18 cellular contexts compared by ENCODE assay signal in the genomic region with DNA sequence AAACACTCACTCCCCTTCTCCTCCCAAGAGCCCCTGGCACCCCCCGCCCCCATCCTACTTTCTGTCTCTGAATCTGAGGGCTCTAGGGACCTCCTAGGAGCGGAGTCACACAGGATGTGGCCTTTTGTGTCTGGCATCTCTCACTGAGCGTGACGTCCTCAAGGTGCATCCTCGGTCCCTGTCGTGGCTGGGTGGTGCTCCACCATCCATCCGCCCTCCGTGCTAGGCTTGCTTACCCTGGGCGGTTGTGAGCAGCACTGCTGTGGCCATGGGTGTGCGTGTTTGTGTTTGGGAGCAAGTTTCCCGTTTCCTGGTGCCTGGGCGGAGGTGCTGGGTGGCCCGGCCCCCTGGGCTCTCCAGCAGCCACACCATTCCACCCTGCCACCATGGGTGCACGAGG. TPM values are rescaled to one million over a fixed set of nuclear protein-coding genes. Genes with fewer than 3 reads are reported as not detected.
DNase-seq lines count a peak whose midpoint lies in the region; ATAC-seq, FAIRE-seq and TF ChIP-seq lines count a peak whose summit lies in the region.
"Had no signal": no experiment of that assay in that cellular context is flagged by ENCODE, and none has a peak within 500 bp of the region (broad histone marks: within the 10 kb centered on the region; RNA-seq: fewer than 3 reads in every experiment).

No MANE protein-coding gene starts in this region.

- H3K9me3 Mint-ChIP-seq in activated CD8-positive, alpha-beta T cell treated with anti-CD3 and anti-CD28 coated beads, Interleukin-2, amount 10 ng/mL, durations not matched to agents 7 days and 5 days (ENCODE audit: insufficient read depth): no peaks in the 10 kb centered on the region
- H3K9me3 Mint-ChIP-seq in nephron progenitor cell: no peaks in the 10 kb centered on the region

- no peak for FAIRE-seq in pancreas (lab: Jason Lieb, UNC)

- intact Hi-C loops in pancreas (cut with DNase I) (loop anchor here in 1 of 3 donors (10.0 kb wide), 1 partner anchor 49 kb away; no protein-coding TSS in a partner anchor), left ventricle myocardium inferior (cut with micrococcal nuclease) (no loop called here)

- H3K4me2 ChIP-seq in DOHH2 (ENCODE audit: low read length): peak overlapping the region; percentile 39

- CTCF ChIA-PET in HEK293 (lab: Yijun Ruan, JAX): no interaction called here
- CTCF ChIA-PET in activated CD8-positive, alpha-beta T cell treated with anti-CD3 and anti-CD28 coated beads, Interleukin-2, amount 10 ng/mL, durations not matched to agents 7 days and 5 days (lab: Charles Lee): no interaction called here

- H3K27ac ChIP-seq in DOHH2 (ENCODE audit: low read depth, low read length) (peak overlapping the region; percentile 54), HEK293 (ENCODE audit: extremely low read depth, low read depth, low read length) (0 out of 2 replicates have a peak overlapping the region, but pooled peaks have one; percentile 1), pancreas (no peak overlapping the region), left ventricle myocardium inferior (replicated peaks) (no peak overlapping the region)
- H3K27ac ChIP-seq: prostate gland had no signal

- ATAC-seq in activated CD8-positive, alpha-beta T cell treated with anti-CD3 and anti-CD28 coated beads, Interleukin-2, amount 10 ng/mL, durations not matched to agents 7 days and 5 days: peak; percentile 63
- ATAC-seq in pancreas: no peak
- no peak for ATAC-seq in HG03095 (IDR thresholded peaks at IDR 0.05; ENCODE audit: unreplicated experiment)

- H3K27me3 Mint-ChIP-seq in activated CD8-positive, alpha-beta T cell treated with anti-CD3 and anti-CD28 coated beads, Interleukin-2, amount 10 ng/mL, durations not matched to agents 7 days and 5 days (ENCODE audit: low read depth): no peaks in the 10 kb centered on the region
- peaks cover 3% of the 10 kb centered on the region for H3K27me3 Mint-ChIP-seq in nephron progenitor cell (ENCODE audit: low read depth, poor library complexity)

- peak; percentile 57 for DNase-seq in activated CD8-positive, alpha-beta T cell treated with anti-CD3 and anti-CD28 coated beads, Interleukin-2, amount 10 ng/mL, durations not matched to agents 7 days and 5 days
- DNase-seq in nephron progenitor cell: no peak
- DNase-seq in pancreas: no peak
- DNase-seq in left ventricle myocardium inferior: no peak
- no peak for DNase-seq in NCI-H345 treated with DMSO at 0.1 percent for 48 hours (lab: John Stamatoyannopoulos, UW; ENCODE audit: unreplicated experiment)
- DNase-seq: anterior cingulate cortex; GDM1; mesendoderm; MV-4-11; NCI-H510A; RPMI8226; stimulated activated CD4-positive, alpha-beta T cell treated with anti-CD3 and anti-CD28 coated beads, Interleukin-2, amount 100 ng/mL, for 24 hours; stimulated activated naive CD4-positive, alpha-beta T cell had no signal

- peaks cover 10% of the 10 kb centered on the region for H3K4me1 Mint-ChIP-seq in activated CD8-positive, alpha-beta T cell treated with anti-CD3 and anti-CD28 coated beads, Interleukin-2, amount 10 ng/mL, durations not matched to agents 7 days and 5 days (ENCODE audit: low read depth)
- no peaks in the 10 kb centered on the region for H3K4me1 Mint-ChIP-seq in nephron progenitor cell

- H3F3A ChIP-seq in DOHH2 (ENCODE audit: control insufficient read depth, insufficient read depth): peaks cover 16% of the 10 kb centered on the region

- peaks cover 63% of the 10 kb centered on the region for H3K4me1 ChIP-seq in DOHH2 (ENCODE audit: control insufficient read depth, low read length)
- H3K4me1 ChIP-seq in HEK293 (ENCODE audit: control insufficient read depth, insufficient read depth, low read length): no peaks in the 10 kb centered on the region
- H3K4me1 ChIP-seq in pancreas: no peaks in the 10 kb centered on the region
- peaks cover 14% of the 10 kb centered on the region for H3K4me1 ChIP-seq in left ventricle myocardium inferior
- H3K4me1 ChIP-seq: prostate gland had no signal

- H3K36me3 Mint-ChIP-seq in activated CD8-positive, alpha-beta T cell treated with anti-CD3 and anti-CD28 coated beads, Interleukin-2, amount 10 ng/mL, durations not matched to agents 7 days and 5 days (ENCODE audit: low read depth): peaks cover 33% of the 10 kb centered on the region
- peaks cover 17% of the 10 kb centered on the region for H3K36me3 Mint-ChIP-seq in nephron progenitor cell (ENCODE audit: low read depth)

- H3K4me3 ChIP-seq in DOHH2 (ENCODE audit: low read length) (0 out of 2 replicates have a peak overlapping the region, but pooled peaks have one; percentile 4), HEK293 (ENCODE audit: low read depth, low read length) (no peak overlapping the region), pancreas (no peak overlapping the region), left ventricle myocardium inferior (no peak overlapping the region)
- H3K4me3 ChIP-seq: prostate gland had no signal

- TF ChIP-seq CTCF in DOHH2 (IDR thresholded peaks at IDR 0.05; ENCODE audit: low read depth, low read length, poor library complexity, severe bottlenecking): no peak
- TF ChIP-seq CTCF in HEK293 (tag by site-specific recombination; IDR thresholded peaks at IDR 0.05): no peak
- no peak for TF ChIP-seq CTCF in nephron progenitor cell (IDR thresholded peaks at IDR 0.05)
- TF ChIP-seq CTCF in pancreas (IDR thresholded peaks at IDR 0.05): no peak
- no peak for TF ChIP-seq CTCF in left ventricle myocardium inferior (IDR thresholded peaks at IDR 0.05; ENCODE audit: borderline replicate concordance)

- POLR2A ChIA-PET in HEK293 (lab: Yijun Ruan, JAX): no interaction called here
- POLR2A ChIA-PET in activated CD8-positive, alpha-beta T cell treated with anti-CD3 and anti-CD28 coated beads, Interleukin-2, amount 10 ng/mL, durations not matched to agents 7 days and 5 days (lab: Charles Lee): no interaction called here

- peaks cover 10% of the 10 kb centered on the region for H3K79me2 ChIP-seq in DOHH2 (ENCODE audit: control insufficient read depth, low read length)

- H3K9me3 ChIP-seq in DOHH2 (ENCODE audit: control insufficient read depth, insufficient read depth, low read length) (no peaks in the 10 kb centered on the region), HEK293 (ENCODE audit: control insufficient read depth, insufficient read depth, low read depth, low read length) (no peaks in the 10 kb centered on the region), pancreas (no peaks in the 10 kb centered on the region), left ventricle myocardium inferior (replicated peaks) (no peaks in the 10 kb centered on the region)
- H3K9me3 ChIP-seq: prostate gland had no signal

- H3K4me3 Mint-ChIP-seq in activated CD8-positive, alpha-beta T cell treated with anti-CD3 and anti-CD28 coated beads, Interleukin-2, amount 10 ng/mL, durations not matched to agents 7 days and 5 days: no peak overlapping the region
- no peak overlapping the region for H3K4me3 Mint-ChIP-seq in nephron progenitor cell

- H4K20me1 ChIP-seq in DOHH2 (ENCODE audit: control insufficient read depth, insufficient read depth, low read depth, low read length): 0 out of 2 replicates have a peak, but pooled peaks cover 3% of the 10 kb centered on the region

- 93 to 94% methylated on average over 14 of the region's 14 CpGs for WGBS in pancreas, 2 donors

- H3K36me3 ChIP-seq in DOHH2 (ENCODE audit: control insufficient read depth, low read length) (peaks cover 90% of the 10 kb centered on the region), HEK293 (ENCODE audit: control insufficient read depth in 2 of 2, insufficient read depth in 1 of 2, low read length in 2 of 2) (peaks cover 4 to 67% of the 10 kb centered on the region in 2 experiments; a peak in 2 of 3 replicates), pancreas (peaks cover 0 to 78% (median 4%) of the 10 kb centered on the region in 3 donors), left ventricle myocardium inferior (peaks cover 97% of the 10 kb centered on the region)

- H3K9me2 ChIP-seq in DOHH2 (replicated peaks; ENCODE audit: control insufficient read depth, low read length): no peaks in the 10 kb centered on the region

- H3K27ac Mint-ChIP-seq in activated CD8-positive, alpha-beta T cell treated with anti-CD3 and anti-CD28 coated beads, Interleukin-2, amount 10 ng/mL, durations not matched to agents 7 days and 5 days: peak overlapping the region; percentile 77
- peak overlapping the region; percentile 97 for H3K27ac Mint-ChIP-seq in nephron progenitor cell

- H3K27me3 ChIP-seq in DOHH2 (ENCODE audit: control insufficient read depth, low read length): no peaks in the 10 kb centered on the region
- no peaks in the 10 kb centered on the region for H3K27me3 ChIP-seq in pancreas
- H3K27me3 ChIP-seq in left ventricle myocardium inferior (ENCODE audit: low read depth): no peaks in the 10 kb centered on the region

TF ChIP-seq in HEK293, 187 proteins besides CTCF, POLR2A, EP300 and RAD21 (continues in another document):
- no peak for TF ChIP-seq ZNF214 (tag by site-specific recombination; IDR thresholded peaks at IDR 0.05; ENCODE audit: borderline replicate concordance)

RNA-seq across cellular contexts. Expression of a gene that starts 12.2 kb away (rescaled TPM):
- total RNA-seq in activated CD8-positive, alpha-beta T cell treated with anti-CD3 and anti-CD28 coated beads, Interleukin-2, amount 10 ng/mL, durations not matched to agents 7 days and 5 days: 10 to 100 TPM; 78.0 to 79.9 TPM
- total RNA-seq in pancreas (10 to 100 TPM; 34.3 to 50.8 (median 39.6) TPM), left ventricle myocardium inferior (47.8 TPM)
- polyA plus RNA-seq in pancreas: 100 to 1,000 TPM in 1 of 2 donors, 10 to 100 TPM in 1; 90.8 to 101 TPM

RNA-seq across cellular contexts. Expression of a gene that starts 12.7 kb away (rescaled TPM):
- 100 to 1,000 TPM; 157 to 163 TPM for total RNA-seq in activated CD8-positive, alpha-beta T cell treated with anti-CD3 and anti-CD28 coated beads, Interleukin-2, amount 10 ng/mL, durations not matched to agents 7 days and 5 days
- 10 to 100 TPM; 25.0 to 36.1 (median 29.6) TPM for total RNA-seq in pancreas
- polyA plus RNA-seq in pancreas: 10 to 100 TPM; 39.2 to 64.0 TPM
- 28.7 TPM for total RNA-seq in left ventricle myocardium inferior

RNA-seq across cellular contexts. Expression of a gene that starts 25.2 kb away (rescaled TPM):
- total RNA-seq in activated CD8-positive, alpha-beta T cell treated with anti-CD3 and anti-CD28 coated beads, Interleukin-2, amount 10 ng/mL, durations not matched to agents 7 days and 5 days: 10 to 100 TPM; 10.3 to 12.1 TPM
- 1 to 10 TPM; 1.4 to 4.1 (median 1.7) TPM for total RNA-seq in pancreas
- 1 to 10 TPM; 8.9 to 9.5 TPM for polyA plus RNA-seq in pancreas
- 1.1 TPM for total RNA-seq in left ventricle myocardium inferior

RNA-seq across cellular contexts. Expression of a gene that starts 32.3 kb away (rescaled TPM):
- total RNA-seq in activated CD8-positive, alpha-beta T cell treated with anti-CD3 and anti-CD28 coated beads, Interleukin-2, amount 10 ng/mL, durations not matched to agents 7 days and 5 days: not detected
- total RNA-seq in pancreas (1 to 10 TPM in 1 of 6 donors, under 1 TPM in 3, not detected in 2; 0.29 to 1.1 (median 0.80) TPM), left ventricle myocardium inferior (0.36 TPM)
- polyA plus RNA-seq in pancreas: 1 to 10 TPM; 3.2 to 4.0 TPM
- total RNA-seq: dermis microvascular lymphatic vessel endothelial cell had no signal

RNA-seq across cellular contexts. Expression of a gene that starts 58.0 kb away (rescaled TPM):
- under 1 TPM; 0.16 to 0.34 TPM for total RNA-seq in activated CD8-positive, alpha-beta T cell treated with anti-CD3 and anti-CD28 coated beads, Interleukin-2, amount 10 ng/mL, durations not matched to agents 7 days and 5 days
- total RNA-seq in pancreas (under 1 TPM in 4 of 6 donors, not detected in 2; 0.13 to 0.81 (median 0.35) TPM), left ventricle myocardium inferior (0.77 TPM)
- under 1 TPM; 0.04 to 0.07 TPM for polyA plus RNA-seq in pancreas

Comparison
In these comparisons a context has a peak if more than half of its experiments do, and no peak if none do; other contexts are left out.
1. H3K27ac ChIP-seq: peak in DOHH2 (single experiment) and HEK293 (single experiment); none in pancreas (0 of 4) and left ventricle myocardium inferior (single experiment).